Comparison of ENCODE assay signal across 12 cellular contexts in the genomic region with DNA sequence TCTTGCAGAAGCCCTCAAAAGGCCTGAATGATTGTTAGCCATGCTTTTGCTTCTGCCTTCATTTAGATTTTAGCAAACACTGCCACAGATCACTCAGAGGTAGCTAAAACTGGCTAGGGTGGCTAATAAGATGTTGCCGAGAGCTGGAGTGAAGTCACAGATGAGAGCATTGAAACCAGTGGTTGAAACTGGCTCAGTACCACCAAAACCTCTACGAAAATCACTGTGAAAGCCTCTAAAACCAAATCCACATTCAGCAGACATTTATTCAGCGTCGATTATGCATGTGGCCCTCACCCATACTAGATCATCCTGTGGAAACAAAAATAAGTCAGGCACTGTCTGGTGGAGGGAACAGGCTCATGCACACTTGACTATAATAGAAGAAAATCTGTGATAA. TPM values are rescaled to one million over a fixed set of nuclear protein-coding genes. Genes with fewer than 3 reads are reported as not detected.
A peak's percentile ranks its signal among the peaks of the same experiment; 100 is the strongest.
DNase-seq lines count a peak whose midpoint lies in the region; ATAC-seq lines count a peak whose summit lies in the region.
"Had no signal": no experiment of that assay in that cellular context is flagged by ENCODE, and none has a peak within 500 bp of the region (broad histone marks: within the 10 kb centered on the region; RNA-seq: fewer than 3 reads in every experiment).

No MANE protein-coding gene starts in this region.

- H3K27me3 Mint-ChIP-seq in activated CD4-positive, alpha-beta T cell treated with anti-CD3 and anti-CD28 coated beads for 36 hours: no peaks in the 10 kb centered on the region
- H3K27me3 Mint-ChIP-seq in activated CD4-positive, alpha-beta T cell treated with anti-CD3 and anti-CD28 coated beads, Interleukin-2, amount 10 ng/mL, durations not matched to agents 7 days and 5 days: no peaks in the 10 kb centered on the region
- no peaks in the 10 kb centered on the region for H3K27me3 Mint-ChIP-seq in activated naive CD8-positive, alpha-beta T cell treated with anti-CD3 and anti-CD28 coated beads for 36 hours
- H3K27me3 Mint-ChIP-seq: activated naive CD8-positive, alpha-beta T cell treated with anti-CD3 and anti-CD28 coated beads, Interleukin-2, amount 10 ng/mL, durations not matched to agents 7 days and 5 days had no signal

- ATAC-seq in activated CD4-positive, alpha-beta T cell treated with anti-CD3 and anti-CD28 coated beads for 36 hours: peak; percentile 92
- ATAC-seq in GM21381 (IDR thresholded peaks at IDR 0.05; ENCODE audit: unreplicated experiment): peak; percentile 97
- peak; percentile 98 for ATAC-seq in HG03039 (IDR thresholded peaks at IDR 0.05; ENCODE audit: unreplicated experiment)

- intact Hi-C loops in activated CD4-positive, alpha-beta T cell treated with anti-CD3 and anti-CD28 coated beads for 36 hours (cut with DNase I, micrococcal nuclease): loop anchor here in 1 of 2 experiments (10.0 kb wide), 1 partner anchor 351 kb away; no protein-coding TSS in a partner anchor

- H3K9me3 Mint-ChIP-seq in activated CD4-positive, alpha-beta T cell treated with anti-CD3 and anti-CD28 coated beads for 36 hours (ENCODE audit: low read depth): peaks cover 10% of the 10 kb centered on the region
- peaks cover 5% of the 10 kb centered on the region for H3K9me3 Mint-ChIP-seq in activated CD4-positive, alpha-beta T cell treated with anti-CD3 and anti-CD28 coated beads, Interleukin-2, amount 10 ng/mL, durations not matched to agents 7 days and 5 days
- H3K9me3 Mint-ChIP-seq in activated naive CD8-positive, alpha-beta T cell treated with anti-CD3 and anti-CD28 coated beads for 36 hours: peaks cover 14% of the 10 kb centered on the region

- POLR2A ChIA-PET in activated CD4-positive, alpha-beta T cell treated with anti-CD3 and anti-CD28 coated beads for 36 hours (lab: Charles Lee): interaction anchor here (0.6 kb wide), 1 partner anchor 571 kb away, joined by 3 read pairs; no protein-coding TSS in a partner anchor
- POLR2A ChIA-PET in activated CD4-positive, alpha-beta T cell treated with anti-CD3 and anti-CD28 coated beads, Interleukin-2, amount 10 ng/mL, durations not matched to agents 7 days and 5 days (lab: Charles Lee): no interaction called here

- CTCF ChIA-PET in activated CD4-positive, alpha-beta T cell treated with anti-CD3 and anti-CD28 coated beads for 36 hours (lab: Charles Lee): interaction anchor here (0.6 kb wide), 2 partner anchors 11 to 103 kb away, joined by 3 read pairs; no protein-coding TSS in a partner anchor
- CTCF ChIA-PET in activated CD4-positive, alpha-beta T cell treated with anti-CD3 and anti-CD28 coated beads, Interleukin-2, amount 10 ng/mL, durations not matched to agents 7 days and 5 days (lab: Charles Lee): interaction anchor here (1.4 kb wide), 1 partner anchor 14 kb away, joined by 3 read pairs; no protein-coding TSS in a partner anchor

- no peak overlapping the region for H3K4me3 Mint-ChIP-seq in activated CD4-positive, alpha-beta T cell treated with anti-CD3 and anti-CD28 coated beads for 36 hours
- H3K4me3 Mint-ChIP-seq in activated CD4-positive, alpha-beta T cell treated with anti-CD3 and anti-CD28 coated beads, Interleukin-2, amount 10 ng/mL, durations not matched to agents 7 days and 5 days: no peak overlapping the region
- no peak overlapping the region for H3K4me3 Mint-ChIP-seq in activated naive CD8-positive, alpha-beta T cell treated with anti-CD3 and anti-CD28 coated beads for 36 hours
- H3K4me3 Mint-ChIP-seq: activated naive CD8-positive, alpha-beta T cell treated with anti-CD3 and anti-CD28 coated beads, Interleukin-2, amount 10 ng/mL, durations not matched to agents 7 days and 5 days; HFFc6 had no signal

- no peaks in the 10 kb centered on the region for H3K36me3 Mint-ChIP-seq in activated CD4-positive, alpha-beta T cell treated with anti-CD3 and anti-CD28 coated beads for 36 hours (ENCODE audit: low read depth)
- H3K36me3 Mint-ChIP-seq in activated CD4-positive, alpha-beta T cell treated with anti-CD3 and anti-CD28 coated beads, Interleukin-2, amount 10 ng/mL, durations not matched to agents 7 days and 5 days (ENCODE audit: low read depth): no peaks in the 10 kb centered on the region
- peaks cover 7% of the 10 kb centered on the region for H3K36me3 Mint-ChIP-seq in activated naive CD8-positive, alpha-beta T cell treated with anti-CD3 and anti-CD28 coated beads for 36 hours

- no peak overlapping the region for H3K27ac Mint-ChIP-seq in activated CD4-positive, alpha-beta T cell treated with anti-CD3 and anti-CD28 coated beads for 36 hours
- H3K27ac Mint-ChIP-seq in activated CD4-positive, alpha-beta T cell treated with anti-CD3 and anti-CD28 coated beads, Interleukin-2, amount 10 ng/mL, durations not matched to agents 7 days and 5 days: no peak overlapping the region
- H3K27ac Mint-ChIP-seq in activated naive CD8-positive, alpha-beta T cell treated with anti-CD3 and anti-CD28 coated beads for 36 hours: no peak overlapping the region
- H3K27ac Mint-ChIP-seq: activated naive CD8-positive, alpha-beta T cell treated with anti-CD3 and anti-CD28 coated beads, Interleukin-2, amount 10 ng/mL, durations not matched to agents 7 days and 5 days; HFFc6 had no signal

- H3K4me1 Mint-ChIP-seq in activated CD4-positive, alpha-beta T cell treated with anti-CD3 and anti-CD28 coated beads for 36 hours: peaks cover 5% of the 10 kb centered on the region
- peaks cover 4% of the 10 kb centered on the region for H3K4me1 Mint-ChIP-seq in activated CD4-positive, alpha-beta T cell treated with anti-CD3 and anti-CD28 coated beads, Interleukin-2, amount 10 ng/mL, durations not matched to agents 7 days and 5 days
- H3K4me1 Mint-ChIP-seq in activated naive CD8-positive, alpha-beta T cell treated with anti-CD3 and anti-CD28 coated beads for 36 hours: peaks cover 3% of the 10 kb centered on the region

- peak; percentile 34 for DNase-seq in activated CD4-positive, alpha-beta T cell treated with anti-CD3 and anti-CD28 coated beads for 36 hours
- DNase-seq in activated CD4-positive, alpha-beta T cell treated with anti-CD3 and anti-CD28 coated beads, Interleukin-2, amount 10 ng/mL, durations not matched to agents 7 days and 5 days: no peak
- peak; percentile 8 for DNase-seq in activated naive CD8-positive, alpha-beta T cell treated with anti-CD3 and anti-CD28 coated beads for 36 hours
- DNase-seq in NK-92 (lab: John Stamatoyannopoulos, UW; ENCODE audit: unreplicated experiment): no peak
- DNase-seq in epidermal melanocyte (ENCODE audit: insufficient read length, low spot score): no peak
- DNase-seq in HPDE6-E6E7 (ENCODE audit: extremely low spot score): no peak
- DNase-seq: activated naive CD8-positive, alpha-beta T cell treated with anti-CD3 and anti-CD28 coated beads, Interleukin-2, amount 10 ng/mL, durations not matched to agents 7 days and 5 days; HFFc6; NCI-H1092 treated with DMSO at 0.1 percent for 48 hours had no signal

RNA-seq across cellular contexts. Expression of a gene that starts 50.8 kb away (rescaled TPM):
- 10 to 100 TPM in 1 of 2 experiments, 1 to 10 TPM in 1; 9.9 to 14.3 TPM for total RNA-seq in activated CD4-positive, alpha-beta T cell treated with anti-CD3 and anti-CD28 coated beads for 36 hours
- total RNA-seq in activated CD4-positive, alpha-beta T cell treated with anti-CD3 and anti-CD28 coated beads, Interleukin-2, amount 10 ng/mL, durations not matched to agents 7 days and 5 days: 10 to 100 TPM; 42.9 to 51.6 TPM
- 10 to 100 TPM; 26.3 to 28.8 TPM for total RNA-seq in activated naive CD8-positive, alpha-beta T cell treated with anti-CD3 and anti-CD28 coated beads for 36 hours
- total RNA-seq: HFFc6, renal cortical epithelial cell had no signal

Comparison
In these comparisons a context has a peak if more than half of its experiments do, and no peak if none do; other contexts are left out.
1. DNase-seq: peak in activated CD4-positive, alpha-beta T cell treated with anti-CD3 and anti-CD28 coated beads for 36 hours (single experiment) and activated naive CD8-positive, alpha-beta T cell treated with anti-CD3 and anti-CD28 coated beads for 36 hours (single experiment); none in activated CD4-positive, alpha-beta T cell treated with anti-CD3 and anti-CD28 coated beads, Interleukin-2, amount 10 ng/mL, durations not matched to agents 7 days and 5 days (single experiment), NK-92 (single experiment), epidermal melanocyte (single experiment) and HPDE6-E6E7 (single experiment).
2. Peak in every context shown above with its lines, with median percentiles within 50 percentile points of each other: ATAC-seq.